In genomic region chr20:21396045-21396893, GRCh38 we compare ENCODE assay signal across 11 cellular contexts. TPM values are rescaled to one million over a fixed set of nuclear protein-coding genes. Genes with fewer than 3 reads are reported as not detected.
DNase-seq lines count a peak whose midpoint lies in the region; ATAC-seq and TF ChIP-seq lines count a peak whose summit lies in the region.
"Had no signal": no experiment of that assay in that cellular context is flagged by ENCODE, and none has a peak within 500 bp of the region (broad histone marks: within the 10 kb centered on the region; RNA-seq: fewer than 3 reads in every experiment).

No MANE protein-coding gene starts in this region.

- no peaks in the 10 kb centered on the region for H3K36me3 ChIP-seq in breast epithelium
- H3K36me3 ChIP-seq in thymus (ENCODE audit: control insufficient read depth, insufficient read depth) = no peaks in the 10 kb centered on the region

- no peaks in the 10 kb centered on the region for H3K4me1 Mint-ChIP-seq in MCF 10A (ENCODE audit: insufficient read depth, unreplicated experiment)

- no peaks in the 10 kb centered on the region for H3K9me3 Mint-ChIP-seq in MCF 10A (ENCODE audit: unreplicated experiment)
- H3K9me3 Mint-ChIP-seq: nephron had no signal

- H3K4me1 ChIP-seq in breast epithelium (peaks cover 0 to 8% of the 10 kb centered on the region in 2 donors), thymus (ENCODE audit: control insufficient read depth, insufficient read depth, low read length) (peaks cover 12% of the 10 kb centered on the region)

- CTCF ChIA-PET in MCF 10A (lab: Yijun Ruan, JAX) = interaction anchor here (0.6 kb wide), 1 partner anchor 27 kb away, joined by 3 read pairs; no protein-coding TSS in a partner anchor

- H3K4me3 ChIP-seq in breast epithelium (peak overlapping the region in 2 of 3 donors; percentile 19 to 57), thymus (ENCODE audit: low read length) (peak overlapping the region; percentile 39)

- POLR2A ChIA-PET in MCF 10A (lab: Yijun Ruan, JAX) = no interaction called here

- TF ChIP-seq CTCF in breast epithelium (IDR thresholded peaks at IDR 0.05) (no peak), MCF 10A (IDR thresholded peaks at IDR 0.05; ENCODE audit: unreplicated experiment) (no peak)

- no peak for TF ChIP-seq POLR2A in breast epithelium (IDR thresholded peaks at IDR 0.05)

- H3K36me3 Mint-ChIP-seq in MCF 10A (ENCODE audit: insufficient read depth, unreplicated experiment) = peaks cover 8% of the 10 kb centered on the region

- H3K27me3 ChIP-seq in breast epithelium (peaks cover 14 to 76% of the 10 kb centered on the region in 2 donors), thymus (ENCODE audit: control insufficient read depth, insufficient read depth) (peaks cover 66% of the 10 kb centered on the region)

- DNase-seq in breast epithelium (ENCODE audit: low spot score in 2 of 2) (no peak), MCF 10A (ENCODE audit: unreplicated experiment) (no peak), iPS-NIHi11 (ENCODE audit: low spot score) (peak; percentile 47), kidney tubule cell (ENCODE audit: low spot score) (no peak), amygdala (lab: John Stamatoyannopoulos, UW) (no peak)
- DNase-seq in activated CD8-positive, alpha-beta memory T cell treated with anti-CD3 and anti-CD28 coated beads for 24 hours = peak; percentile 70
- DNase-seq: KBM-7 had no signal

- no peak for ATAC-seq in GM18517 (IDR thresholded peaks at IDR 0.05; ENCODE audit: unreplicated experiment)

- 5% methylated on average over 119 of the region's 119 CpGs for WGBS in thymus

- H3K27me3 Mint-ChIP-seq in MCF 10A (ENCODE audit: insufficient read depth, unreplicated experiment) = peaks cover 39% of the 10 kb centered on the region

- no peak overlapping the region for H3K4me3 Mint-ChIP-seq in MCF 10A (ENCODE audit: unreplicated experiment)

- H3K9me3 ChIP-seq in breast epithelium (no peaks in the 10 kb centered on the region), thymus (ENCODE audit: control insufficient read depth) (peaks cover 2% of the 10 kb centered on the region)

- BruUV-seq in MCF 10A (replicated peaks; lab: Mats Ljungman, UMichigan) = no TSS peak

- intact Hi-C loops in breast epithelium (cut with DNase I; ENCODE audit: low total_unique reads) = no loop called here
- intact Hi-C loops in MCF 10A (cut with micrococcal nuclease) = no loop called here

- no peak overlapping the region for H3K27ac Mint-ChIP-seq in MCF 10A (ENCODE audit: low read depth, unreplicated experiment)
- H3K27ac Mint-ChIP-seq: nephron had no signal

- H3K27ac ChIP-seq in breast epithelium (no peak overlapping the region), thymus (ENCODE audit: low read depth) (no peak overlapping the region)

RNA-seq across cellular contexts. Expression of gene NKX2-4, which starts 1.1 kb away (rescaled TPM):
- total RNA-seq in breast epithelium = not detected
- not detected in 2 replicates for total RNA-seq in MCF 10A (2022)
- under 0.01 TPM for polyA plus RNA-seq in thymus
- total RNA-seq: dermis microvascular lymphatic vessel endothelial cell had no signal

Comparison
In these comparisons a context has a peak if more than half of its experiments do, and no peak if none do; other contexts are left out.
1. DNase-seq: peak in activated CD8-positive, alpha-beta memory T cell treated with anti-CD3 and anti-CD28 coated beads for 24 hours (single experiment) and iPS-NIHi11 (single experiment); none in breast epithelium (0 of 2), MCF 10A (single experiment), kidney tubule cell (single experiment) and amygdala (0 of 56).